ENCODE assay signal across 8 cellular contexts in the genomic region with DNA sequence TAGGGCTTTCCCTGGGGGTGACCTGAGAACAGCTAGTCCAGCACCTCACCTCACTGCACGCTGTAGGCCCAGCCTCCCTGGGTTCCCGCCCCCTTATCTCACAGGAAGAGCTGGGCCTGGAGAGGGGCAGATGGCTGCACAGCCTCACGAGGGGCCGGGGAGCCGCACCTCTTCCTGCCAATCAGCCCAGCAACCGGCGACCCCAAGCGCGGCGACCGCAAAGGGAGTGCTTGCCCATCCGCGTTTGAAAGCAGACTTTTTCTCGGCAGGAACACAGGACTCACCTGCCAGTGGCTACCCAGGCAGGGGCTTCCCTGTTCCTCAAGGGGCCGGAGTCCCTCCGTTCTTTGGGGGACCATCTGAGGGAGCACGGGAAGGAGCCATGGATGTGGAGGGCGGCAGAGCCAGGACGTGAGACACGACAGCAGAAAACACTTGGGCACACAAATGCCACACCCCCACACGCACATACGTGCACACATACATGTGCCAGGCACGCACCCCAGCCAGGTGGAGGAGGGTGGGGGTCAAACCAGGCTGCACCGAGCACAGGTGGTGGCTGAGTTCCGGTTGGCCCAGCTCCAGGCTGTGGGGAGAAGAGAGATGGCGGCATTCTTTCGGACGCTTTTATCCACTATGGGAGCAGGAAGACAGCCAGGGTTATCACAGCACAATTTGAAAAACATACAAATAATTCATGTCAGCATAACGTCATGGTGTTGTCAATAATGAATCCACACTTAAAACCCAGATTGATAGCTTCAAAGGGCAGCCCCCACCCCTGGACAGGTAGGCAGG. TPM values are rescaled to one million over a fixed set of nuclear protein-coding genes. Genes with fewer than 3 reads are reported as not detected.
DNase-seq lines count a peak whose midpoint lies in the region; ATAC-seq and TF ChIP-seq lines count a peak whose summit lies in the region.

No MANE protein-coding gene starts in this region.

- intact Hi-C loops in body of pancreas (cut with DNase I) (no loop called here), PC-3 (cut with micrococcal nuclease) (no loop called here)

- H3K9ac ChIP-seq in SK-N-SH, result no peak overlapping the region
- H3K9ac ChIP-seq in stomach smooth muscle (ENCODE audit: low read length in 2 of 2), result no peak overlapping the region
- no peak overlapping the region for H3K9ac ChIP-seq in PC-3 (ENCODE audit: low read length)

- H3K27ac ChIP-seq in SK-N-SH (ENCODE audit: low read depth in 2 of 2, low read length in 1 of 2) (no peak overlapping the region), RWPE1 (peak overlapping the region; percentile 97), body of pancreas (peak overlapping the region in 3 of 4 donors; percentile 8 to 34 (median 32)), stomach smooth muscle (ENCODE audit: low read length) (peak overlapping the region; percentile 24), PC-3 (ENCODE audit: low read length) (no peak overlapping the region)

- no peaks in the 10 kb centered on the region for H3K36me3 ChIP-seq in SK-N-SH (replicated peaks in 1 of 2; ENCODE audit: control insufficient read depth in 1 of 2, insufficient read depth in 2 of 2, low read length in 1 of 2)
- no peaks in the 10 kb centered on the region for H3K36me3 ChIP-seq in body of pancreas (replicated peaks in 1 of 2; ENCODE audit: insufficient read depth in 1 of 2, low read depth in 2 of 2)
- H3K36me3 ChIP-seq in stomach smooth muscle (ENCODE audit: control insufficient read depth in 2 of 2, insufficient read depth in 2 of 2, low read length in 2 of 2), result no peaks in the 10 kb centered on the region
- no peaks in the 10 kb centered on the region for H3K36me3 ChIP-seq in PC-3 (ENCODE audit: low read depth, low read length)

- TF ChIP-seq CTCF in SK-N-SH (IDR thresholded peaks at IDR 0.05) (no peak), RWPE1 (conservative IDR thresholded peaks at IDR 0.05; ENCODE audit: low read depth) (no peak), body of pancreas (IDR thresholded peaks at IDR 0.05) (no peak), PC-3 (conservative IDR thresholded peaks at IDR 0.05; ENCODE audit: low read depth, low read length) (no peak)

- no peaks in the 10 kb centered on the region for H3K27me3 ChIP-seq in SK-N-SH (ENCODE audit: insufficient read depth)
- H3K27me3 ChIP-seq in body of pancreas, result no peaks in the 10 kb centered on the region
- no peaks in the 10 kb centered on the region for H3K27me3 ChIP-seq in stomach smooth muscle (ENCODE audit: control insufficient read depth in 1 of 2, insufficient read depth in 2 of 2, low read length in 2 of 2)
- H3K27me3 ChIP-seq in PC-3 (ENCODE audit: low read length), result no peaks in the 10 kb centered on the region

- DNase-seq in SK-N-SH (peak; percentile 60), RWPE1 (ENCODE audit: low spot score) (no peak), body of pancreas (peak in 2 of 4 donors; percentile 51 to 56), PC-3 (no peak)

- no peak for TF ChIP-seq RAD21 in SK-N-SH (IDR thresholded peaks at IDR 0.05; ENCODE audit: low read length)

- H3K4me2 ChIP-seq in SK-N-SH, result no peak overlapping the region
- no peak overlapping the region for H3K4me2 ChIP-seq in PC-3 (ENCODE audit: low read length)

- H3K4me3 ChIP-seq in SK-N-SH (ENCODE audit: low read depth in 2 of 2, low read length in 1 of 2) (no peak overlapping the region), body of pancreas (no peak overlapping the region), stomach smooth muscle (ENCODE audit: low read length in 2 of 2) (no peak overlapping the region), PC-3 (ENCODE audit: low read length) (no peak overlapping the region)

- ATAC-seq in SK-N-SH treated with all-trans-retinoic acid at 6 μM for 48 hours (no peak), body of pancreas (no peak), GM19035 (IDR thresholded peaks at IDR 0.05; ENCODE audit: unreplicated experiment) (no peak), HG03457 (IDR thresholded peaks at IDR 0.05; ENCODE audit: unreplicated experiment) (no peak), PC-3 (no peak)

- no peak for TF ChIP-seq EP300 in SK-N-SH (IDR thresholded peaks at IDR 0.05; ENCODE audit: borderline replicate concordance in 1 of 2, low read depth in 1 of 2, low read length in 1 of 2)

- H3K9me2 ChIP-seq in SK-N-SH, result no peaks in the 10 kb centered on the region
- H3K9me2 ChIP-seq in PC-3 (replicated peaks; ENCODE audit: low read length), result no peaks in the 10 kb centered on the region

- POLR2A ChIA-PET in SK-N-SH (lab: Yijun Ruan, JAX) (no interaction called here), RWPE1 (lab: Yijun Ruan, JAX; ENCODE audit: low non-redundant PET) (interaction anchor here (1.0 to 2.0 kb wide), 2 partner anchors 10 to 14 kb away, joined by 6 to 12 read pairs; partner anchors contain the start of gene TMEM250), PC-3 (lab: Charles Lee; ENCODE audit: unreplicated experiment) (no interaction called here)

- H4K20me1 ChIP-seq in SK-N-SH (ENCODE audit: insufficient read depth) (no peaks in the 10 kb centered on the region), PC-3 (ENCODE audit: low read length) (no peaks in the 10 kb centered on the region)

- BruUV-seq in PC-3 (replicated peaks; lab: Mats Ljungman, UMichigan), result no TSS peak

- TF ChIP-seq POLR2A in body of pancreas (IDR thresholded peaks at IDR 0.05), result no peak

- 76% methylated on average over 15 of the region's 29 CpGs for WGBS in SK-N-SH (ENCODE audit: low lambda C conversion rate)
- 55 to 73% methylated on average over 14 to 28 of the region's 29 CpGs for WGBS in body of pancreas, 2 donors

- H3K9me3 ChIP-seq in SK-N-SH, result no peaks in the 10 kb centered on the region
- no peaks in the 10 kb centered on the region for H3K9me3 ChIP-seq in body of pancreas
- no peaks in the 10 kb centered on the region for H3K9me3 ChIP-seq in stomach smooth muscle (ENCODE audit: control insufficient read depth in 2 of 2, low read length in 2 of 2)
- H3K9me3 ChIP-seq in PC-3 (ENCODE audit: low read length), result no peaks in the 10 kb centered on the region

- peaks cover 36 to 53% of the 10 kb centered on the region in 2 experiments; a peak in 3 of 4 replicates for H3K4me1 ChIP-seq in SK-N-SH (ENCODE audit: control insufficient read depth in 1 of 2, insufficient read depth in 2 of 2, low read depth in 1 of 2, low read length in 1 of 2)
- peaks cover 39% of the 10 kb centered on the region for H3K4me1 ChIP-seq in body of pancreas
- peaks cover 49% of the 10 kb centered on the region for H3K4me1 ChIP-seq in stomach smooth muscle (ENCODE audit: control insufficient read depth, insufficient read depth, low read length)
- H3K4me1 ChIP-seq in PC-3 (ENCODE audit: insufficient read depth, low read length), result peaks cover 15% of the 10 kb centered on the region

- H3F3A ChIP-seq in SK-N-SH (replicated peaks; ENCODE audit: insufficient read depth) (peaks cover 6% of the 10 kb centered on the region), PC-3 (ENCODE audit: low read length, unreplicated experiment) (no peaks in the 10 kb centered on the region)

- H2AFZ ChIP-seq in SK-N-SH (ENCODE audit: low read depth), result no peak overlapping the region
- H2AFZ ChIP-seq in PC-3 (ENCODE audit: low read length), result no peak overlapping the region

- H3K79me2 ChIP-seq in SK-N-SH (ENCODE audit: insufficient read depth), result no peaks in the 10 kb centered on the region
- no peaks in the 10 kb centered on the region for H3K79me2 ChIP-seq in PC-3 (ENCODE audit: low read length)

- CTCF ChIA-PET in SK-N-SH (lab: Yijun Ruan, JAX), result interaction anchor here (0.6 to 1.5 kb wide), 8 partner anchors 10 to 279 kb away, joined by 3 to 4 read pairs (median 3); no protein-coding TSS in a partner anchor
- CTCF ChIA-PET in RWPE1 (lab: Yijun Ruan, JAX), result interaction anchor here (1.1 to 1.8 kb wide), 2 partner anchors 15 to 55 kb away, joined by 4 to 8 read pairs; no protein-coding TSS in a partner anchor
- CTCF ChIA-PET in PC-3 (lab: Charles Lee), result interaction anchor here (0.6 kb wide), 1 partner anchor 18 kb away, joined by 4 read pairs; no protein-coding TSS in a partner anchor

TF ChIP-seq in SK-N-SH, 30 proteins besides CTCF, POLR2A, EP300 and RAD21 (continues in another document):
- no peak for TF ChIP-seq SIN3A (IDR thresholded peaks at IDR 0.05; ENCODE audit: borderline replicate concordance, low read depth, low read length)
- TF ChIP-seq ELF1 (IDR thresholded peaks at IDR 0.05), result no peak
- TF ChIP-seq GABPA (IDR thresholded peaks at IDR 0.05; ENCODE audit: low read depth), result no peak
- no peak for TF ChIP-seq CHD2 (IDR thresholded peaks at IDR 0.05; ENCODE audit: low read length, partially characterized antibody)
- no peak for TF ChIP-seq JUND (IDR thresholded peaks at IDR 0.05)

TF ChIP-seq in SK-N-SH treated with all-trans-retinoic acid at 6 μM for 48 hours, 23 proteins besides CTCF, POLR2A, EP300 and RAD21:
- TF ChIP-seq ZFP30 (CRISPR knock-in tag; IDR thresholded peaks at IDR 0.05) (no peak), RARB (CRISPR knock-in tag; IDR thresholded peaks at IDR 0.05) (no peak), GLIS3 (CRISPR knock-in tag; IDR thresholded peaks at IDR 0.05) (no peak), ZNF8 (CRISPR knock-in tag; IDR thresholded peaks at IDR 0.05) (no peak), CSDC2 (CRISPR knock-in tag; IDR thresholded peaks at IDR 0.05) (no peak)

RNA-seq across cellular contexts. Expression of gene TMEM250, which starts 11.3 kb away (rescaled TPM):
- polyA plus RNA-seq in SK-N-SH (2012; rRNA removed), result 22.1 and 25.9 TPM in 2 replicates
- 14.6 and 21.9 TPM in 2 replicates for polyA plus RNA-seq in SK-N-SH (2012; cell fraction: cytosol; rRNA removed)
- 31.1 and 36.2 TPM in 2 replicates for polyA plus RNA-seq in SK-N-SH (2012; cell fraction: nucleus; rRNA removed)
- 10 to 100 TPM; 21.3 to 47.1 TPM for total RNA-seq in body of pancreas
- 62.3 and 64.7 TPM in 2 replicates for total RNA-seq in PC-3 (2014; rRNA removed)

RNA-seq across cellular contexts. Expression of gene NACC2, which starts 12.3 kb away (rescaled TPM):
- polyA plus RNA-seq in SK-N-SH (2012; rRNA removed), result 18.4 and 22.1 TPM in 2 replicates
- 11.0 and 14.6 TPM in 2 replicates for polyA plus RNA-seq in SK-N-SH (2012; cell fraction: cytosol; rRNA removed)
- polyA plus RNA-seq in SK-N-SH (2012; cell fraction: nucleus; rRNA removed), result 32.2 and 32.4 TPM in 2 replicates
- total RNA-seq in body of pancreas (10 to 100 TPM; 16.6 to 21.1 TPM), PC-3 (2014; rRNA removed) (12.3 and 16.5 TPM in 2 replicates)

Comparison
In these comparisons a context has a peak if more than half of its experiments do, and no peak if none do; other contexts are left out.
1. H3K27ac ChIP-seq: peak in RWPE1 (single experiment), body of pancreas (3 of 4) and stomach smooth muscle (single experiment); none in SK-N-SH (0 of 2) and PC-3 (single experiment).